ENCODE assay signal across 8 cellular contexts in the genomic region with DNA sequence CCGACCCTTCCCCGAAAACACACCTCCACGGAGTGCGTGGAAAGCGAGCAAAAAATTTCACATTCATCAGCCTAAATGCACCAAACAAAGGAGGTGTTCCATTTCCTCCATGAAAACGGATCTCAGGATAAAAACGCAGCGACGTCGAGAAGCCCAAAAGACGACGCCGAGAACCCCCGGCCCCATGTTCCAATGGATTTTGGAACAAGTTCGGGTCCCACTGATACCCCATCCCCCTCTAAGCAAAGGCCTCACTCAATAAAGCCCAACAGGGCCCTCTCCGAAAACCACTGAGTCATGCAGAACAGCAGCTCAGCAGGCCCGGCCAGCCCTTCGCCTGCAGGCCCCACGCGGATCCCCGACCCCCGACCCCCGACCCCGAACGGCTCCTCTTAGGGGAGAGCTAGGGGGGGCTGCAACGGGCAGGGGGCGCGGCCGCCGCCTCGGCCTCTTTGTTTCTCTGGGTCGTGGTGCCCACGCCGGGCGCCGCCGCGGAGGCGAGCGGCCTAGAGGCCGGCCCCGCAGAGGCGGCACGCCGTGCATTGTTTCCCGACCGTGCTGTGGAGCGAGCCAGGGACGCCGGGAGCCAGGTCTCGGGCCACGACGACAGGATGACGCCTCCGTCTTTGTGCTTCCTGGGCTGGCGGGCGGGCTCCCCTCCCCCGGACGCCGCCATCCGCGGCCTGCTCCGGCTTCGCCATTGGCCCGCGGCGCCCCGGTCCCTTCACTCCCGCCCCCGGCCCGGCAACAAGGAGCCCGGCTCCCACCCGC. TPM values are rescaled to one million over a fixed set of nuclear protein-coding genes. Genes with fewer than 3 reads are reported as not detected.
A peak's percentile ranks its signal among the peaks of the same experiment; 100 is the strongest.
DNase-seq lines count a peak whose midpoint lies in the region; ATAC-seq, FAIRE-seq and TF ChIP-seq lines count a peak whose summit lies in the region.

No MANE protein-coding gene starts in this region.

- POLR2A ChIA-PET in endothelial cell of umbilical vein (lab: Charles Lee), result interaction anchor here (0.6 to 2.5 kb wide), 19 partner anchors 9 to 793 kb away, joined by 3 to 43 read pairs (median 7); no protein-coding TSS in a partner anchor

- peak overlapping the region; percentile 97 for H3K4me2 ChIP-seq in endothelial cell of umbilical vein (ENCODE audit: insufficient read depth, low read length)

- no peaks in the 10 kb centered on the region for H3K27me3 ChIP-seq in endothelial cell of umbilical vein (ENCODE audit: control insufficient read depth in 2 of 2, insufficient read depth in 2 of 2, low read length in 2 of 2)

- H3K4me1 ChIP-seq in endothelial cell of umbilical vein (ENCODE audit: control insufficient read depth, extremely low read depth, insufficient read depth, low read length) (peaks cover 27% of the 10 kb centered on the region), mucosa of descending colon (ENCODE audit: low read depth) (peaks cover 26% of the 10 kb centered on the region)

- DNase-seq in NCI-H460 (ENCODE audit: extremely low read depth, low read depth), result peak; percentile 59
- peak; percentile 54 for DNase-seq in activated T-cell treated with anti-CD3 and anti-CD28 coated beads for 1 hour (ENCODE audit: low read depth)
- DNase-seq in endothelial cell of umbilical vein (ENCODE audit: low read depth, low spot score), result peak; percentile 73
- DNase-seq in mucosa of descending colon, result peak; percentile 63 to 83 (median 77)
- peak; percentile 75 for DNase-seq in stimulated activated CD8-positive, alpha-beta memory T cell treated with anti-CD3 and anti-CD28 coated beads, Interleukin-4, amount 100 ng/mL, for 48 hours

- dilution Hi-C loops in endothelial cell of umbilical vein (cut with MboI; ENCODE audit: extremely low pct_ligation_motif_present, low sequenced_read_pairs), result no loop called here

- no TSS peak for BruUV-seq in endothelial cell of umbilical vein (replicated peaks; lab: Mats Ljungman, UMichigan)

- no peak overlapping the region for H2AFZ ChIP-seq in endothelial cell of umbilical vein (ENCODE audit: low read depth, low read length)

- no peaks in the 10 kb centered on the region for H3K9me1 ChIP-seq in endothelial cell of umbilical vein (replicated peaks; ENCODE audit: control insufficient read depth, extremely low read depth, insufficient read depth, low read length)

- H3K4me3 ChIP-seq in endothelial cell of umbilical vein (replicated peaks in 1 of 3; ENCODE audit: insufficient read depth in 1 of 3, low read depth in 1 of 3, low read length in 3 of 3), result peak overlapping the region; percentile 54 to 88 (median 56)
- H3K4me3 ChIP-seq in mucosa of descending colon, result peak overlapping the region; percentile 79

- no peak for FAIRE-seq in endothelial cell of umbilical vein (lab: Jason Lieb, UNC)

- TF ChIP-seq CTCF in 22Rv1 (IDR thresholded peaks at IDR 0.05), result no peak
- no peak for TF ChIP-seq CTCF in endothelial cell of umbilical vein (IDR thresholded peaks at IDR 0.05; ENCODE audit: extremely low read depth in 1 of 2, insufficient read depth in 1 of 2, low read depth in 1 of 2, low read length in 2 of 2)
- TF ChIP-seq CTCF in mucosa of descending colon (IDR thresholded peaks at IDR 0.05), result no peak

- peaks cover 58% of the 10 kb centered on the region for H3K79me2 ChIP-seq in endothelial cell of umbilical vein (ENCODE audit: control insufficient read depth, insufficient read depth, low read length)

- H3K36me3 ChIP-seq in endothelial cell of umbilical vein (ENCODE audit: control insufficient read depth in 2 of 2, extremely low read depth in 1 of 2, insufficient read depth in 2 of 2, low read length in 2 of 2) (peaks cover 3 to 14% of the 10 kb centered on the region in 2 experiments), mucosa of descending colon (ENCODE audit: low read depth) (no peaks in the 10 kb centered on the region)

- ATAC-seq in GM18502 (IDR thresholded peaks at IDR 0.05; ENCODE audit: poor library complexity, unreplicated experiment), result peak; percentile 43
- ATAC-seq in HG02870 (IDR thresholded peaks at IDR 0.05; ENCODE audit: unreplicated experiment), result peak; percentile 37
- ATAC-seq in mucosa of descending colon, result peak; percentile 54

- H3K9me3 ChIP-seq in endothelial cell of umbilical vein (replicated peaks; ENCODE audit: control insufficient read depth, insufficient read depth, low read length), result no peaks in the 10 kb centered on the region
- no peaks in the 10 kb centered on the region for H3K9me3 ChIP-seq in mucosa of descending colon

- TF ChIP-seq POLR2A in endothelial cell of umbilical vein (IDR thresholded peaks at IDR 0.05; ENCODE audit: low read depth, low read length), result no peak

- intact Hi-C loops in endothelial cell of umbilical vein (cut with micrococcal nuclease), result loop anchor here (1.0 to 10.0 kb wide), 5 partner anchors 59 to 1949 kb away; a partner anchor contains a TSS
- intact Hi-C loops in mucosa of descending colon (cut with DNase I, micrococcal nuclease), result loop anchor here (5.0 to 10.0 kb wide), 3 partner anchors 67 to 231 kb away; no protein-coding TSS in a partner anchor

- H3K27ac ChIP-seq in 22Rv1 (peak overlapping the region; percentile 99), endothelial cell of umbilical vein (ENCODE audit: insufficient read depth, low read depth, low read length) (peak overlapping the region; percentile 93)

- CTCF ChIA-PET in endothelial cell of umbilical vein (lab: Charles Lee), result interaction anchor here (7.1 kb wide), 1 partner anchor 226 kb away, joined by 70 read pairs; no protein-coding TSS in a partner anchor

- H3K9ac ChIP-seq in endothelial cell of umbilical vein (replicated peaks; ENCODE audit: extremely low read depth, insufficient read depth, low read length), result peak overlapping the region; percentile 91

- peaks cover 29% of the 10 kb centered on the region for H4K20me1 ChIP-seq in endothelial cell of umbilical vein (replicated peaks; ENCODE audit: control insufficient read depth, extremely low read depth, insufficient read depth, low read length)

TF ChIP-seq in endothelial cell of umbilical vein, 7 proteins besides CTCF, POLR2A, EP300 and RAD21:
- TF ChIP-seq GATA2 (IDR thresholded peaks at IDR 0.05; ENCODE audit: insufficient read depth, insufficient read length, low read depth, low read length), result no peak
- TF ChIP-seq JUN (IDR thresholded peaks at IDR 0.05; ENCODE audit: borderline replicate concordance, insufficient read depth, insufficient read length, low read depth), result no peak
- TF ChIP-seq EZH2 (IDR thresholded peaks at IDR 0.05; ENCODE audit: borderline replicate concordance, low read depth, low read length, severe bottlenecking), result no peak
- no peak for TF ChIP-seq MYC (IDR thresholded peaks at IDR 0.05; ENCODE audit: low read depth, low read length)
- TF ChIP-seq, protein P1, sequence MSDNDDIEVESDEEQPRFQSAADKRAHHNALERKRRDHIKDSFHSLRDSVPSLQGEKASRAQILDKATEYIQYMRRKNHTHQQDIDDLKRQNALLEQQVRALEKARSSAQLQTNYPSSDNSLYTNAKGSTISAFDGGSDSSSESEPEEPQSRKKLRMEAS (IDR thresholded peaks at IDR 0.05; ENCODE audit: insufficient read depth, insufficient read length), result no peak
- TF ChIP-seq FOS (IDR thresholded peaks at IDR 0.05; ENCODE audit: borderline replicate concordance, insufficient read depth, low read length), result no peak
- no peak for TF ChIP-seq POLR2AphosphoS5 (IDR thresholded peaks at IDR 0.05; ENCODE audit: insufficient read depth, low read depth, low read length)
TF ChIP-seq in endothelial cell of umbilical vein: peak in this region for 0.

RNA-seq across cellular contexts. Expression of a gene that starts 0.9 kb away (rescaled TPM):
- total RNA-seq in NCI-H460 (2014; rRNA removed; shearing (Covaris generic)), result 113 and 127 TPM in 2 replicates
- polyA plus RNA-seq in NCI-H460 (2014; cell fraction: nucleus; rRNA removed), result 95.3 and 98.7 TPM in 2 replicates
- total RNA-seq in endothelial cell of umbilical vein, result 176 and 194 TPM in 2 replicates
- polyA plus RNA-seq in endothelial cell of umbilical vein, result 57.8 and 63.7 TPM in 2 replicates
- 75.0 and 104 TPM in 2 replicates for polyA plus RNA-seq in endothelial cell of umbilical vein (2011; cell fraction: cytosol; rRNA removed)
- polyA plus RNA-seq in endothelial cell of umbilical vein (2011; cell fraction: nucleus; rRNA removed), result 297 and 313 TPM in 2 replicates
- polyA plus RNA-seq in endothelial cell of umbilical vein (2012), result 154 and 193 TPM in 2 replicates
- polyA minus RNA-seq in endothelial cell of umbilical vein, result 50.9 and 54.7 TPM in 2 replicates
- polyA minus RNA-seq in endothelial cell of umbilical vein (2011; cell fraction: cytosol; rRNA and poly(A)+ RNA removed), result 28.7 TPM
- polyA minus RNA-seq in endothelial cell of umbilical vein (2011; cell fraction: nucleus; rRNA and poly(A)+ RNA removed), result 163 and 188 TPM in 2 replicates
- total RNA-seq in mucosa of descending colon, result 100 to 1,000 TPM; 147 to 181 (median 152) TPM

Comparison
In these comparisons a context has a peak if more than half of its experiments do, and no peak if none do; other contexts are left out.
1. Peak in every context shown above with its lines: DNase-seq, ATAC-seq, H3K4me3 ChIP-seq and H3K27ac ChIP-seq.